Comparison of ENCODE assay signal across 8 cellular contexts in the genomic region with DNA sequence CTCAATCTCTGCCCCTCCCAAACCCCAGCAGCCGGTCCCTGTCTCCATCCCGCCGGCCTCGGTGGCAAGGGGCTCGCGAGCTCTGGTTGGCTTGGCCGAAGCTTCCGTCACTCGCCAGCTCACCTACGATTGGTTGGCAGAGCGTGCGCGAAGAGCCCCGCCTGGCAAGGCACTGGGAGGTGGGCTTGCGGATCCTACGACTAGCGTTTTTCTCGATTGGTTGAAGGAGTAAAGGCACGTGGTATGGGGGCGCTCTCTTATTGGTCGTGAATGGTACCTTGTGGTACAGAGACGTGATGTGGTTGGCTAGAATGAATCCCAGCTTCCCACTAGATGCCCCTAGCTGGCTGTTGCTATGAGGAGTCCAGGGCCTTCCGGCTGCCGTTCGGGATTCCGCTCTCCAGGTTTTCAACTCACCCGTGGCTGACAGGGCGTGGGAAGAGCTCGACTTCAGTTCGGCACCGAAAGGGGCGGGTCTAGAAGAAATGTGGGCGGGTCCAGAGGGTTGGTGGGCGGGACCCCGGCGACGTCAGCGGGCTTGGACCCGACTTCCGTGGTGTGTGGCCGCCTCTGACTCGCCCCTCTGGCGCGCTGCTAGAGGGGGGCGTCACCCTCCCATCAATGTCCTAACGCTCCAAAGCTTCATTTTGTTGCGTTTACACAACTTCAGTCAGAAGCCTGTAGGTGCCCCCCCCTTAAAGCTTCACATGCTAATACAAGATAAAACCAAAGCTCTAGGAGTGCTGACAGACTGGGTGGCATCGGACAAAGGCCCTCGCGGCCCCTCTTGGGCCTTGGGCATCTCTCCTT. TPM values are rescaled to one million over a fixed set of nuclear protein-coding genes. Genes with fewer than 3 reads are reported as not detected.
DNase-seq lines count a peak whose midpoint lies in the region; ATAC-seq, FAIRE-seq and TF ChIP-seq lines count a peak whose summit lies in the region.

No MANE protein-coding gene starts in this region.

- peak; percentile 86 for ATAC-seq in DND-41 (ENCODE audit: insufficient read depth, low read depth)

- intact Hi-C loops in activated T-helper 1 cell treated with anti-CD3 and anti-CD28 coated beads, Interleukin-12 subunit alpha, Interleukin-12 subunit beta, Interleukin-2, Interleukin-4 antibody, amounts not matched to agents 30 ng/mL and 10 ng/mL and 1 ng/mL, durations not matched to agents 14 hours and 24 hours and 36 hours (cut with micrococcal nuclease) = loop anchor here (1.0 to 5.0 kb wide), 11 partner anchors 142 to 1784 kb away; a partner anchor contains a TSS
- intact Hi-C loops in esophagus squamous epithelium (cut with DNase I) = no loop called here

- H3K9me3 ChIP-seq in DND-41 (ENCODE audit: insufficient read depth, low read length, severe bottlenecking) (no peaks in the 10 kb centered on the region), GM23248 (ENCODE audit: low read depth) (no peaks in the 10 kb centered on the region), Karpas-422 (ENCODE audit: low read length) (no peaks in the 10 kb centered on the region), esophagus squamous epithelium (no peaks in the 10 kb centered on the region), muscle layer of duodenum (ENCODE audit: control insufficient read depth in 1 of 2, low read length in 2 of 2) (no peaks in the 10 kb centered on the region)

- H4K20me1 ChIP-seq in DND-41 (ENCODE audit: insufficient read depth, low read length) (peaks cover 4% of the 10 kb centered on the region; the same call in 1 of the 2 replicates), GM23248 (ENCODE audit: insufficient read depth) (no peaks in the 10 kb centered on the region), Karpas-422 (ENCODE audit: insufficient read depth, low read depth, low read length) (0 out of 2 replicates have a peak, but pooled peaks cover 3% of the 10 kb centered on the region)

- H3K4me2 ChIP-seq in DND-41 (ENCODE audit: insufficient read depth, low read length) (peak overlapping the region; percentile 91), GM23248 (ENCODE audit: unreplicated experiment) (peak overlapping the region; percentile 99), Karpas-422 (ENCODE audit: low read depth, low read length, poor library complexity, severe bottlenecking) (peak overlapping the region; percentile 99)

- no peaks in the 10 kb centered on the region; the same call in 1 of the 2 replicates for H3K36me3 ChIP-seq in DND-41 (ENCODE audit: insufficient read depth, low read length)
- H3K36me3 ChIP-seq in GM23248 (ENCODE audit: low read depth) = no peaks in the 10 kb centered on the region
- H3K36me3 ChIP-seq in Karpas-422 (ENCODE audit: insufficient read depth, low read length) = peaks cover 9% of the 10 kb centered on the region
- H3K36me3 ChIP-seq in esophagus squamous epithelium = no peaks in the 10 kb centered on the region
- peaks cover 0 to 4% of the 10 kb centered on the region in 2 donors for H3K36me3 ChIP-seq in muscle layer of duodenum (ENCODE audit: control insufficient read depth in 1 of 2, insufficient read depth in 2 of 2, low read length in 2 of 2)

- in situ Hi-C loops in GM23248 (cut with MboI) = no loop called here

- WGBS in GM23248 (ENCODE audit: low coverage in 1 of 2, low lambda C conversion rate in 2 of 2, missing lambda C conversion rate in 2 of 2), 2 experiments = 0 to 1% methylated on average over 46 to 49 of the region's 50 CpGs
- 1 to 2% methylated on average over 11 to 24 of the region's 50 CpGs for WGBS in esophagus squamous epithelium, 2 donors

- H3K4me3 ChIP-seq in DND-41 (ENCODE audit: low read depth in 1 of 2, low read length in 2 of 2) (peak overlapping the region; percentile 80 to 95), GM23248 (peak overlapping the region; percentile 99), Karpas-422 (ENCODE audit: low read length) (peak overlapping the region; percentile 87), esophagus squamous epithelium (peak overlapping the region; percentile 82 to 94 (median 89)), muscle layer of duodenum (ENCODE audit: low read depth in 1 of 2, low read length in 2 of 2) (peak overlapping the region; percentile 89 to 95)

- H3K9ac ChIP-seq in DND-41 (ENCODE audit: low read depth, low read length) (peak overlapping the region; percentile 99), GM23248 (peak overlapping the region; percentile 100), Karpas-422 (ENCODE audit: low read length) (peak overlapping the region; percentile 98)

- H3K79me2 ChIP-seq in DND-41 (ENCODE audit: insufficient read depth, low read length) (peaks cover 50% of the 10 kb centered on the region), GM23248 (ENCODE audit: insufficient read depth) (peaks cover 36% of the 10 kb centered on the region), Karpas-422 (ENCODE audit: low read length) (peaks cover 38% of the 10 kb centered on the region)

- peaks cover 12% of the 10 kb centered on the region for H3K27me3 Mint-ChIP-seq in activated T-helper 1 cell treated with anti-CD3 and anti-CD28 coated beads, Interleukin-12 subunit alpha, Interleukin-12 subunit beta, Interleukin-2, Interleukin-4 antibody, amounts not matched to agents 30 ng/mL and 10 ng/mL and 1 ng/mL, durations not matched to agents 14 hours and 24 hours and 36 hours (ENCODE audit: insufficient read depth)

- H3K9me2 ChIP-seq in GM23248 (ENCODE audit: insufficient read depth) (no peaks in the 10 kb centered on the region), Karpas-422 (replicated peaks; ENCODE audit: insufficient read depth, low read length) (no peaks in the 10 kb centered on the region)

- peak overlapping the region; percentile 100 for H3K27ac Mint-ChIP-seq in activated T-helper 1 cell treated with anti-CD3 and anti-CD28 coated beads, Interleukin-12 subunit alpha, Interleukin-12 subunit beta, Interleukin-2, Interleukin-4 antibody, amounts not matched to agents 30 ng/mL and 10 ng/mL and 1 ng/mL, durations not matched to agents 14 hours and 24 hours and 36 hours

- DNase-seq in DND-41 (peak; percentile 100), GM23248 (peak; percentile 100), Karpas-422 (peak; percentile 99), RCC 7860 (ENCODE audit: low spot score) (peak; percentile 99), esophagus squamous epithelium (lab: John Stamatoyannopoulos, UW) (peak; percentile 99)
- peak; percentile 99 for DNase-seq in activated T-helper 1 cell treated with anti-CD3 and anti-CD28 coated beads, Interleukin-12 subunit alpha, Interleukin-12 subunit beta, Interleukin-2, Interleukin-4 antibody, amounts not matched to agents 30 ng/mL and 10 ng/mL and 1 ng/mL, durations not matched to agents 14 hours and 24 hours and 36 hours (ENCODE audit: low spot score)
- DNase-seq in stimulated activated CD8-positive, alpha-beta memory T cell treated with anti-CD3 and anti-CD28 coated beads, Interleukin-7, amount 100 ng/mL, for 24 hours (ENCODE audit: low read depth) = peak; percentile 95

- peaks cover 6% of the 10 kb centered on the region for H3K36me3 Mint-ChIP-seq in activated T-helper 1 cell treated with anti-CD3 and anti-CD28 coated beads, Interleukin-12 subunit alpha, Interleukin-12 subunit beta, Interleukin-2, Interleukin-4 antibody, amounts not matched to agents 30 ng/mL and 10 ng/mL and 1 ng/mL, durations not matched to agents 14 hours and 24 hours and 36 hours (ENCODE audit: low read depth)

- no peaks in the 10 kb centered on the region for H3K9me3 Mint-ChIP-seq in activated T-helper 1 cell treated with anti-CD3 and anti-CD28 coated beads, Interleukin-12 subunit alpha, Interleukin-12 subunit beta, Interleukin-2, Interleukin-4 antibody, amounts not matched to agents 30 ng/mL and 10 ng/mL and 1 ng/mL, durations not matched to agents 14 hours and 24 hours and 36 hours

- H3K4me1 ChIP-seq in DND-41 (ENCODE audit: insufficient read depth, low read length) (peaks cover 62% of the 10 kb centered on the region), GM23248 (ENCODE audit: insufficient read depth) (peaks cover 33% of the 10 kb centered on the region), Karpas-422 (ENCODE audit: low read length) (peaks cover 41% of the 10 kb centered on the region), esophagus squamous epithelium (peaks cover 5 to 48% (median 6%) of the 10 kb centered on the region in 3 donors), muscle layer of duodenum (ENCODE audit: control insufficient read depth in 1 of 2, insufficient read depth in 2 of 2, low read length in 2 of 2) (peaks cover 3 to 22% of the 10 kb centered on the region in 2 donors)

- H3K4me3 Mint-ChIP-seq in activated T-helper 1 cell treated with anti-CD3 and anti-CD28 coated beads, Interleukin-12 subunit alpha, Interleukin-12 subunit beta, Interleukin-2, Interleukin-4 antibody, amounts not matched to agents 30 ng/mL and 10 ng/mL and 1 ng/mL, durations not matched to agents 14 hours and 24 hours and 36 hours = peak overlapping the region; percentile 99

- TF ChIP-seq CTCF in DND-41 (IDR thresholded peaks at IDR 0.05; ENCODE audit: borderline replicate concordance, extremely low read depth, low read length, poor library complexity, severe bottlenecking) (no peak), esophagus squamous epithelium (IDR thresholded peaks at IDR 0.05) (no peak)

- H3K27me3 ChIP-seq in DND-41 (ENCODE audit: insufficient read depth, low read length, poor library complexity) (no peaks in the 10 kb centered on the region), GM23248 (replicated peaks; ENCODE audit: insufficient read depth) (no peaks in the 10 kb centered on the region), Karpas-422 (ENCODE audit: low read length) (no peaks in the 10 kb centered on the region), esophagus squamous epithelium (no peaks in the 10 kb centered on the region), muscle layer of duodenum (ENCODE audit: low read depth, low read length) (no peaks in the 10 kb centered on the region)

- H2AFZ ChIP-seq in DND-41 (ENCODE audit: low read depth, low read length) (peak overlapping the region; percentile 97), GM23248 (peak overlapping the region; percentile 97), Karpas-422 (ENCODE audit: low read length) (peak overlapping the region; percentile 95)

- H3K27ac ChIP-seq in DND-41 (ENCODE audit: low read length) = peak overlapping the region; percentile 100
- peak overlapping the region; percentile 100 for H3K27ac ChIP-seq in GM23248
- H3K27ac ChIP-seq in Karpas-422 (ENCODE audit: low read length) = peak overlapping the region; percentile 88
- H3K27ac ChIP-seq in esophagus squamous epithelium = peak overlapping the region; percentile 100
- peak overlapping the region; percentile 99 for H3K27ac ChIP-seq in muscle layer of duodenum (ENCODE audit: low read length)

- TF ChIP-seq POLR2A in esophagus squamous epithelium (IDR thresholded peaks at IDR 0.05) = peak in 1 of 4 donors; percentile 79

- FAIRE-seq in RCC 7860 (lab: Jason Lieb, UNC) = peak; percentile 92

- H3K4me1 Mint-ChIP-seq in activated T-helper 1 cell treated with anti-CD3 and anti-CD28 coated beads, Interleukin-12 subunit alpha, Interleukin-12 subunit beta, Interleukin-2, Interleukin-4 antibody, amounts not matched to agents 30 ng/mL and 10 ng/mL and 1 ng/mL, durations not matched to agents 14 hours and 24 hours and 36 hours (ENCODE audit: low read depth) = peaks cover 39% of the 10 kb centered on the region

- H3F3A ChIP-seq in GM23248 (ENCODE audit: insufficient read depth) = peaks cover 11% of the 10 kb centered on the region; the same call in 1 of the 2 replicates

RNA-seq across cellular contexts. Expression of a gene that starts 0.8 kb away (rescaled TPM):
- total RNA-seq in GM23248 (2014; rRNA removed; shearing (Covaris generic)) = 22.3 and 23.9 TPM in 2 replicates
- polyA plus RNA-seq in GM23248 (2016; fragmentation: Nextera tagmentation; extraction: Ambion mirVana) = 3.4 and 3.8 TPM in 2 replicates
- total RNA-seq in Karpas-422 (2014; rRNA removed; shearing (Covaris generic); ENCODE audit: low replicate concordance) = 29.1 and 47.9 TPM in 2 replicates
- 21.3 and 22.1 TPM in 2 replicates for total RNA-seq in activated T-helper 1 cell treated with anti-CD3 and anti-CD28 coated beads, Interleukin-12 subunit alpha, Interleukin-12 subunit beta, Interleukin-2, Interleukin-4 antibody, amounts not matched to agents 30 ng/mL and 10 ng/mL and 1 ng/mL, durations not matched to agents 14 hours and 24 hours and 36 hours
- total RNA-seq in esophagus squamous epithelium = 10 to 100 TPM; 20.3 to 29.1 (median 26.7) TPM

Comparison
In these comparisons a context has a peak if more than half of its experiments do, and no peak if none do; other contexts are left out.
1. Peak in every context shown above with its lines: DNase-seq, ATAC-seq, H3K4me3 ChIP-seq and H3K27ac ChIP-seq.